Comparison of ENCODE assay signal across 1 cellular context in the genomic region with DNA sequence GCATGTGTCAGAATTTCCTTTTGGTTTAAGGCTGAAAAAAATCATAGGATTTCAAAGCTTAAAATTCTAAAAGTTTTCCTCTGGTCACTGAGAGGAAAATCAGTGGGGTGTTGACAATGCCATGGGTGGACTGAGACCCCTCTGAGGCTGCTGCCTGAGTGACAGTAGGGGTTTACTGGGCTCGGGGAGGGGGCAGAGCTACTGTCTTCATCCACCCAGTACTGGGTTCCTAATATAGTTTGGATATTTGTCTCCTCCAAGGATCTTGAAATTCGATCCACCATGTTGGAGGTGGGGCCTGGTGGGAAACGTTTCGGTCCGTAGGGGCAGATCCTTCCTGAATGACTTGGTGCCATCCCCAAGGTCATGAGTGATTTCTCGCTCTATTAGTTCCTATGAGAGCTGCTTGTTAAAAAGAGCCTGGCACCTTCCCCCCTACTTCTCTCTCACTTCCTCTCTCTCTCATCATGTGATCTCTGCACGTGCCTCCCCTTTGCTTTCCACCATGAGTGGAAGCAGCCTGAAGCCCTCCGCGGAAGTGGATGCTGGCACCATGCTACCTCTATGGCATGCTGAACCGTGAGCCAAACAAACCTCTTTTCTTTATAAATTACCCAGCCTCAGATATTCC.
TF ChIP-seq lines count a peak whose summit lies in the region.

No MANE protein-coding gene starts in this region.

TF ChIP-seq in GM12878, 131 proteins besides CTCF, POLR2A, EP300 and RAD21:
- peak in 1 of 2 experiments; percentile 53; a peak in 1 of 4 replicates for TF ChIP-seq BHLHE40 (IDR thresholded peaks at IDR 0.05; ENCODE audit: borderline replicate concordance in 1 of 2, low read depth in 2 of 2, low read length in 1 of 2)
- TF ChIP-seq RAD51 (IDR thresholded peaks at IDR 0.05) = 0 out of 2 replicates have a peak, but pooled peaks have one; percentile 28
- TF ChIP-seq ETV6 (conservative IDR thresholded peaks at IDR 0.05 in 1 of 2, IDR thresholded peaks at IDR 0.05 in 1 of 2; ENCODE audit: borderline replicate concordance in 1 of 2, low read depth in 1 of 2) = no peak
